Comparison of ENCODE assay signal across 16 cellular contexts in the genomic region with DNA sequence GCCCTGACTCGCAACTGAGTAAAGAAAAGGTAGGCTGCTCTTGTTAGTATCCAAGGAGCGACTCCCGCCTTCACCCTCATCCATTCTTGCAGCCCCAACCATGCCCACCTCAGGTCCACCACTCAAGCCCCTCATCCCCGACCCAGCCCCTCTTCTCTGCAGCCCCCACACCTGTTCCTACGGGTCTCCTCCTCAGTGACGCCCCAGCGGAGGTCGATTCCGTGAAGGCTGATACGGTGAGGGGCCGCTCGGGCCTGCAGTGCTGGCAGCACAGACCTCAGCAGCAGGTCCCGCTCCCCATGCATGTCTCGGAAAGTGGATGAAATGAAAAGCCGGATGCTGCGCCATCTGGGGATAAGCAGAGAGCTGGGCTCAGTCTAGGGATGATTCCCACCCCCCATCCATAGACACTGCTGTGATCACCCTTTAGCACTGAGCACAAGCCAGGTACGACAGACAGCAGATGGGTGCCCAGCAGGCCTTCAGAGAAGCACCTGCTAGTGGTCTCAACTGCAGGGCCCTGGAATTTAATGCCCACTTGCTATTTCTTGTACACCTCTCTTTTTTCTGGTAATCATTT. TPM values are rescaled to one million over a fixed set of nuclear protein-coding genes. Genes with fewer than 3 reads are reported as not detected.
A peak's percentile ranks its signal among the peaks of the same experiment; 100 is the strongest.
DNase-seq lines count a peak whose midpoint lies in the region; ATAC-seq lines count a peak whose summit lies in the region.
"Had no signal": no experiment of that assay in that cellular context is flagged by ENCODE, and none has a peak within 500 bp of the region (broad histone marks: within the 10 kb centered on the region; RNA-seq: fewer than 3 reads in every experiment).

No MANE protein-coding gene starts in this region.

- H3K27ac Mint-ChIP-seq in stimulated activated effector memory CD8-positive, alpha-beta T cell treated with anti-CD3 and anti-CD28 coated beads, Interleukin-12 subunit alpha, Interleukin-12 subunit beta, amount 100 ng/mL, for 72 hours, result peak overlapping the region; percentile 37
- H3K27ac Mint-ChIP-seq: CD8-positive, alpha-beta T cell had no signal

- no peak overlapping the region for H3K4me3 Mint-ChIP-seq in stimulated activated effector memory CD8-positive, alpha-beta T cell treated with anti-CD3 and anti-CD28 coated beads, Interleukin-12 subunit alpha, Interleukin-12 subunit beta, amount 100 ng/mL, for 72 hours
- H3K4me3 Mint-ChIP-seq: CD14-positive monocyte; CD8-positive, alpha-beta T cell had no signal

- in situ Hi-C loops in G401 (cut with HindIII; ENCODE audit: low sequenced_read_pairs), result no loop called here

- intact Hi-C loops in head of caudate nucleus (cut with DNase I), result no loop called here

- peaks cover 100% of the 10 kb centered on the region for H3K36me3 Mint-ChIP-seq in stimulated activated effector memory CD8-positive, alpha-beta T cell treated with anti-CD3 and anti-CD28 coated beads, Interleukin-12 subunit alpha, Interleukin-12 subunit beta, amount 100 ng/mL, for 72 hours

- ATAC-seq in stimulated activated effector memory CD8-positive, alpha-beta T cell treated with anti-CD3 and anti-CD28 coated beads, Interleukin-12 subunit alpha, Interleukin-12 subunit beta, amount 100 ng/mL, for 72 hours, result no peak
- ATAC-seq: A549; CD8-positive, alpha-beta T cell; HCT116 had no signal

- DNase-seq in G401 (ENCODE audit: low spot score), result peak; percentile 94
- peak; percentile 94 for DNase-seq in NCI-H2171 treated with DMSO at 0.1 percent for 48 hours (lab: John Stamatoyannopoulos, UW)
- peak; percentile 66 to 80 for DNase-seq in cerebellar nuclear complex (lab: John Stamatoyannopoulos, UW)
- no peak for DNase-seq in stimulated activated effector memory CD8-positive, alpha-beta T cell treated with anti-CD3 and anti-CD28 coated beads, Interleukin-12 subunit alpha, Interleukin-12 subunit beta, amount 100 ng/mL, for 72 hours (ENCODE audit: low spot score in 2 of 2)
- DNase-seq in head of caudate nucleus, result no peak
- DNase-seq in superior temporal gyrus (ENCODE audit: extremely low spot score), result no peak
- no peak for DNase-seq in NCI-H1105 (lab: John Stamatoyannopoulos, UW)
- no peak for DNase-seq in NCI-H748 (lab: John Stamatoyannopoulos, UW; ENCODE audit: unreplicated experiment)
- DNase-seq: Caco-2; CD8-positive, alpha-beta T cell had no signal

- no peaks in the 10 kb centered on the region for H3K9me3 Mint-ChIP-seq in stimulated activated effector memory CD8-positive, alpha-beta T cell treated with anti-CD3 and anti-CD28 coated beads, Interleukin-12 subunit alpha, Interleukin-12 subunit beta, amount 100 ng/mL, for 72 hours
- H3K9me3 Mint-ChIP-seq: CD14-positive monocyte; CD8-positive, alpha-beta T cell; IgD-negative memory B cell had no signal

- no peaks in the 10 kb centered on the region for H3K4me1 Mint-ChIP-seq in stimulated activated effector memory CD8-positive, alpha-beta T cell treated with anti-CD3 and anti-CD28 coated beads, Interleukin-12 subunit alpha, Interleukin-12 subunit beta, amount 100 ng/mL, for 72 hours

RNA-seq across cellular contexts. Expression of a gene that starts 26.9 kb away (rescaled TPM):
- 3.8 and 9.3 TPM in 2 replicates for total RNA-seq in G401 (2014; rRNA removed; shearing (Covaris generic))

RNA-seq across cellular contexts. Expression of a gene that starts 42.9 kb away (rescaled TPM):
- 12.9 and 17.7 TPM in 2 replicates for total RNA-seq in G401 (2014; rRNA removed; shearing (Covaris generic))

RNA-seq across cellular contexts. Expression of a gene that starts 49.6 kb away (rescaled TPM):
- total RNA-seq in G401 (2014; rRNA removed; shearing (Covaris generic)), result not detected in 2 replicates
- total RNA-seq: Caco-2, H4, HT1080 had no signal

RNA-seq across cellular contexts. Expression of a gene that starts 53.3 kb away (rescaled TPM):
- total RNA-seq in G401 (2014; rRNA removed; shearing (Covaris generic)), result 122 and 178 TPM in 2 replicates

Comparison
In these comparisons a context has a peak if more than half of its experiments do, and no peak if none do; other contexts are left out.
1. DNase-seq: peak in G401 (single experiment), NCI-H2171 treated with DMSO at 0.1 percent for 48 hours (single experiment) and cerebellar nuclear complex (2 of 2); none in stimulated activated effector memory CD8-positive, alpha-beta T cell treated with anti-CD3 and anti-CD28 coated beads, Interleukin-12 subunit alpha, Interleukin-12 subunit beta, amount 100 ng/mL, for 72 hours (0 of 2), head of caudate nucleus (0 of 42), superior temporal gyrus (single experiment), NCI-H1105 (single experiment) and NCI-H748 (single experiment).